14 cellular contexts compared by ENCODE assay signal in the genomic region with DNA sequence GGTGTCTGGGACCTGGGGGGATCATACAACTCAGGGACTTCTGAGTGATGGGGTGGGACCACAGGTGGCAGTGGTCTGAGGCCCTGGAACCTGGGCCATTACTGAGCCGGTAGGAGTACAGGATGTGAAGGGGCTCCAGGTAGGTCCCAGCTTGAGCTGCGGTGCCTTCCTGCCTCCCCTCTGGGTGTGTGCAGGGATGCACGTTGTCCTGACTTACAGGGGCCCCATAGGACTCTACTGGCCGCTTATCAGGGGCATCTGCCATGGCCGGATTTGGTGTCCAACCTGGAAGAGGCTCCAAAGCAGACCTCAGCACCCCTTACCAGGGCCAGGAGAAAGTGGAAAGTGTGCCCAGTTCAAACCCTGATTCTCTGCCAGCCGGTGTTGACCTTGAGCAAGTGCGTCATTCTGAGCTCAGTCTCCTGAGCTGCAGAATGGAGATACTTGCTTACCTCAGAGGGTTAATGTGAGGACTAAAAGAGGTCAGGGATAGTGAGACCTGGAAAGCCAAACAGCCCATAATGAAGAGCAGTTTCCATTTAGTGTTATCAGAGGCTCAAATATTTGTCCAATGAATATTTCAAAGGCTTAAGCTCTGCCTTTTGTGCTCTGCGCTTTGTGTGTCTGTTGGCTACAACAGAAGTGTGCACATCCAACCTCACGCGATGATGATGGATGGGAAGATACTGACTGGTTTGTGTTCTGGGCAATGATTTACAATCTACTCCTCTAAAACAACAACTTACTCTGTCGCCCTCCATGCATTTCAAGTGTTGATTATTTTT. TPM values are rescaled to one million over a fixed set of nuclear protein-coding genes. Genes with fewer than 3 reads are reported as not detected.
"Had no signal": no experiment of that assay in that cellular context is flagged by ENCODE, and none has a peak within 500 bp of the region (broad histone marks: within the 10 kb centered on the region; RNA-seq: fewer than 3 reads in every experiment).

No MANE protein-coding gene starts in this region.

- H3K36me3 ChIP-seq: neutrophil had no signal

- H3K4me3 ChIP-seq: lung, mucosa of descending colon, sigmoid colon, tibial nerve had no signal

- H3K9me3 ChIP-seq: mucosa of descending colon, neutrophil, sigmoid colon, tibial nerve had no signal

- DNase-seq: activated CD4-positive, CD25-positive, alpha-beta regulatory T cell; activated effector memory CD4-positive, alpha-beta T cell treated with Interleukin-2 at 50 U/mL for 16 hours; activated T-cell treated with anti-CD3 and anti-CD28 coated beads, Interleukin-2, amount 50 U/mL, for 1 hour; foreskin melanocyte; mucosa of descending colon; naive thymus-derived CD8-positive, alpha-beta T cell; sigmoid colon; stimulated activated CD4-positive, alpha-beta T cell treated with anti-CD3 and anti-CD28 coated beads, Interleukin-2, amount 100 ng/mL, for 24 hours; stimulated activated naive B cell treated with anti-CD40 and anti-IgM and Interleukin-4, amounts not matched to agents 10 μg/mL and 1 μg/mL and 100 μg/mL, for 72 hours had no signal

- ATAC-seq: mucosa of descending colon; naive thymus-derived CD8-positive, alpha-beta T cell; stimulated activated naive B cell treated with anti-CD40 and anti-IgM and Interleukin-4, amounts not matched to agents 10 μg/mL and 1 μg/mL and 100 μg/mL, for 72 hours had no signal

- H3K27ac ChIP-seq: neutrophil, sigmoid colon had no signal

- H3K27me3 ChIP-seq: neutrophil, sigmoid colon, tibial nerve had no signal

RNA-seq across cellular contexts. Expression of a gene that starts 35.4 kb away (rescaled TPM):
- total RNA-seq: endothelial cell of umbilical vein had no signal
- polyA plus RNA-seq: endothelial cell of umbilical vein; naive thymus-derived CD8-positive, alpha-beta T cell had no signal

RNA-seq across cellular contexts. Expression of a gene that starts 50.6 kb away (rescaled TPM):
- total RNA-seq: T-helper 2 cell treated with Interferon-gamma antibody and Interleukin-4, amounts not matched to agents 100 ng/mL and 5 ng/mL, for 36 hours had no signal
- polyA plus RNA-seq: naive thymus-derived CD8-positive, alpha-beta T cell had no signal
